2 cellular contexts compared by ENCODE assay signal in genomic region chr11:69400769-69401590, GRCh38.
TF ChIP-seq lines count a peak whose summit lies in the region.

No MANE protein-coding gene starts in this region.

TF ChIP-seq in H1, 55 proteins besides CTCF, POLR2A, EP300 and RAD21:
- TF ChIP-seq SIRT6 (IDR thresholded peaks at IDR 0.05; ENCODE audit: low read length) = no peak
- no peak for TF ChIP-seq CBX8 (IDR thresholded peaks at IDR 0.05; ENCODE audit: borderline replicate concordance, low read depth, low read length)
- TF ChIP-seq YY1 (IDR thresholded peaks at IDR 0.05; ENCODE audit: low read depth, low read length) = no peak
- no peak for TF ChIP-seq BCL11A (IDR thresholded peaks at IDR 0.05; ENCODE audit: low read depth in 2 of 2, low read length in 2 of 2)
- no peak for TF ChIP-seq RBBP5 (IDR thresholded peaks at IDR 0.05; ENCODE audit: borderline replicate concordance, low read depth, low read length)
- no peak for TF ChIP-seq PHF8 (conservative IDR thresholded peaks at IDR 0.05; ENCODE audit: low read depth, low read length)
- TF ChIP-seq SIX5 (IDR thresholded peaks at IDR 0.05; ENCODE audit: low read depth, low read length) = no peak
- no peak for TF ChIP-seq SAP30 (IDR thresholded peaks at IDR 0.05; ENCODE audit: insufficient read depth, insufficient replicate concordance, low read length)
- TF ChIP-seq CBX5 (IDR thresholded peaks at IDR 0.05; ENCODE audit: low read depth, low read length) = no peak

TF ChIP-seq in SK-N-SH, 30 proteins besides CTCF, POLR2A, EP300 and RAD21:
- TF ChIP-seq NRF1 (IDR thresholded peaks at IDR 0.05; ENCODE audit: low read depth, low read length) (no peak), ZBTB33 (IDR thresholded peaks at IDR 0.05; ENCODE audit: borderline replicate concordance, low read depth) (no peak), YY1 (IDR thresholded peaks at IDR 0.05; ENCODE audit: low read depth) (no peak), MXI1 (IDR thresholded peaks at IDR 0.05; ENCODE audit: low read depth, low read length) (no peak), FOXM1 (IDR thresholded peaks at IDR 0.05; ENCODE audit: low read depth) (no peak), RCOR1 (IDR thresholded peaks at IDR 0.05; ENCODE audit: low read length) (no peak)
- TF ChIP-seq, protein P1, sequence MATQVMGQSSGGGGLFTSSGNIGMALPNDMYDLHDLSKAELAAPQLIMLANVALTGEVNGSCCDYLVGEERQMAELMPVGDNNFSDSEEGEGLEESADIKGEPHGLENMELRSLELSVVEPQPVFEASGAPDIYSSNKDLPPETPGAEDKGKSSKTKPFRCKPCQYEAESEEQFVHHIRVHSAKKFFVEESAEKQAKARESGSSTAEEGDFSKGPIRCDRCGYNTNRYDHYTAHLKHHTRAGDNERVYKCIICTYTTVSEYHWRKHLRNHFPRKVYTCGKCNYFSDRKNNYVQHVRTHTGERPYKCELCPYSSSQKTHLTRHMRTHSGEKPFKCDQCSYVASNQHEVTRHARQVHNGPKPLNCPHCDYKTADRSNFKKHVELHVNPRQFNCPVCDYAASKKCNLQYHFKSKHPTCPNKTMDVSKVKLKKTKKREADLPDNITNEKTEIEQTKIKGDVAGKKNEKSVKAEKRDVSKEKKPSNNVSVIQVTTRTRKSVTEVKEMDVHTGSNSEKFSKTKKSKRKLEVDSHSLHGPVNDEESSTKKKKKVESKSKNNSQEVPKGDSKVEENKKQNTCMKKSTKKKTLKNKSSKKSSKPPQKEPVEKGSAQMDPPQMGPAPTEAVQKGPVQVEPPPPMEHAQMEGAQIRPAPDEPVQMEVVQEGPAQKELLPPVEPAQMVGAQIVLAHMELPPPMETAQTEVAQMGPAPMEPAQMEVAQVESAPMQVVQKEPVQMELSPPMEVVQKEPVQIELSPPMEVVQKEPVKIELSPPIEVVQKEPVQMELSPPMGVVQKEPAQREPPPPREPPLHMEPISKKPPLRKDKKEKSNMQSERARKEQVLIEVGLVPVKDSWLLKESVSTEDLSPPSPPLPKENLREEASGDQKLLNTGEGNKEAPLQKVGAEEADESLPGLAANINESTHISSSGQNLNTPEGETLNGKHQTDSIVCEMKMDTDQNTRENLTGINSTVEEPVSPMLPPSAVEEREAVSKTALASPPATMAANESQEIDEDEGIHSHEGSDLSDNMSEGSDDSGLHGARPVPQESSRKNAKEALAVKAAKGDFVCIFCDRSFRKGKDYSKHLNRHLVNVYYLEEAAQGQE (IDR thresholded peaks at IDR 0.05; ENCODE audit: low read depth, low read length) = no peak
- TF ChIP-seq, protein P2, sequence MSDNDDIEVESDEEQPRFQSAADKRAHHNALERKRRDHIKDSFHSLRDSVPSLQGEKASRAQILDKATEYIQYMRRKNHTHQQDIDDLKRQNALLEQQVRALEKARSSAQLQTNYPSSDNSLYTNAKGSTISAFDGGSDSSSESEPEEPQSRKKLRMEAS (IDR thresholded peaks at IDR 0.05; ENCODE audit: low read depth) = no peak
